ENCODE assay signal across 9 cellular contexts in the genomic region with DNA sequence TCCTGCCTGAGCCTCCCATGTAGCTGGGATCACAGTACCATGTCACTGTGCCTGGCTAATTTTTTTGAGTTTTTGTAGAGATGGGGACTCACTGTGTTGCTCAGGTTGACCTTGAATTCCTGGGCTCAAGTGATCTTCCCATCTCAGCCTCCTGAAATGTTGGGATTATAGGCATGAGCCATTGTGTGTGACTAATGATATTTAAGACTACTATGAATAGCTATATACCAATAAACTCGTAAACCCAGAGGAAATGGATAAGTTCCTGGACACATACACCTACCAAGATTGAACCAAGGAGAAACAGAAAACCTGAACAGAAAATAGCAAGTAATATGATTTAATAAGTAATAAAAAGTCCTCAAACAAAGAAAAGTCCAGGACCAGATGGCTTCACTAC.
"Had no signal": no experiment of that assay in that cellular context is flagged by ENCODE, and none has a peak within 500 bp of the region (broad histone marks: within the 10 kb centered on the region; RNA-seq: fewer than 3 reads in every experiment).

No MANE protein-coding gene starts in this region.

- H3K27ac ChIP-seq: GM23248 had no signal

- H3K36me3 ChIP-seq: HAP-1 had no signal

- H3K4me2 ChIP-seq: GM23338 had no signal

- H3K27ac Mint-ChIP-seq: GM23338, H9, HFFc6 had no signal

- H3K9me3 ChIP-seq: HAP-1 had no signal

- ATAC-seq: GM23338, HCT116 had no signal

- H3K4me1 ChIP-seq: HAP-1 had no signal

- H3K4me1 Mint-ChIP-seq: GM23338, H9 had no signal

- H3K4me3 Mint-ChIP-seq: GM23338, H9, HFFc6 had no signal

- DNase-seq: GM23248, GOT3, H7, H9, HCEC 1CT, HFFc6 had no signal

- H3K4me3 ChIP-seq: GM23248, GM23338, HAP-1 had no signal

- H2AFZ ChIP-seq: GM23248, GM23338 had no signal

- H3K9ac ChIP-seq: GM23248 had no signal
